In the genomic region with DNA sequence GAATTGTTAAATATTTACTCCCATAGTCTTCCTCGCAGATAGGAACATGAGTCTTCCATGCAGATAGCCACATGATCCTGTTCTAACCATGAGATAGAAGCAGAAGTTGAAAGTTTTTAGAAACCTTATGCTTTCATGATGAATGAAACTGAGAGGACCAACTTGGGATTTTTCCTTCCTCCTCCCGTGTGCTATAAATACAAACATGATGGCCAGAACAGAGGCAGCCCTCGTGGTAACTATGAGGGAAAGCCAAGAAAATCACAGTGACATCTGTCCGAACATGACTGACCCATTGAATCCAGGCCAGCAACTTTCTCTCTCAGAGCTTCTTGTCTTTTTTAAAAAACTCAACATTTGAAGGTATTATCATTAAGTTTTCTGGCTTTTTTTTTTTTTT, we compare ENCODE assay signal across 22 cellular contexts.
"Had no signal": no experiment of that assay in that cellular context is flagged by ENCODE, and none has a peak within 500 bp of the region (broad histone marks: within the 10 kb centered on the region; RNA-seq: fewer than 3 reads in every experiment).

No MANE protein-coding gene starts in this region.

- H3K27ac ChIP-seq: esophagus squamous epithelium, gastroesophageal sphincter, left ventricle myocardium inferior, lower lobe of right lung, parathyroid adenoma, psoas muscle, sigmoid colon, stomach had no signal

- H3K4me1 ChIP-seq: lower lobe of right lung, parathyroid adenoma, psoas muscle, sigmoid colon had no signal

- H3K9me3 ChIP-seq: esophagus squamous epithelium, gastroesophageal sphincter, left ventricle myocardium inferior, lower lobe of right lung, psoas muscle, sigmoid colon, stomach had no signal

- H3K27me3 ChIP-seq: sigmoid colon, stomach had no signal

- DNase-seq: cortex of kidney; dorsolateral prefrontal cortex; effector CD8-positive, alpha-beta T cell; esophagus squamous epithelium; foreskin fibroblast; immature natural killer cell; kidney; left cardiac atrium; left ventricle myocardium inferior; lower lobe of right lung; mesenchymal stem cell; naive thymus-derived CD4-positive, alpha-beta T cell; nephron progenitor cell; psoas muscle; sigmoid colon; small intestine; stimulated activated CD4-positive, alpha-beta T cell treated with anti-CD3 and anti-CD28 coated beads, Interleukin-12 subunit alpha, Interleukin-12 subunit beta, amount 100 ng/mL, for 4 hours; stimulated activated naive CD4-positive, alpha-beta T cell; stomach; trophoblast cell had no signal

- H3K79me2 ChIP-seq: parathyroid adenoma had no signal

- H3K4me3 ChIP-seq: dorsolateral prefrontal cortex, esophagus squamous epithelium, gastroesophageal sphincter, left ventricle myocardium inferior, lower lobe of right lung, psoas muscle, sigmoid colon, stomach had no signal

- H3K9ac ChIP-seq: parathyroid adenoma had no signal

- FAIRE-seq: kidney, small intestine had no signal

- H3K36me3 ChIP-seq: esophagus squamous epithelium, gastroesophageal sphincter, left ventricle myocardium inferior, lower lobe of right lung, sigmoid colon, stomach had no signal

- H2AFZ ChIP-seq: parathyroid adenoma had no signal
